19 cellular contexts compared by ENCODE assay signal in genomic region chr6:170378502-170378901, GRCh38.
DNase-seq lines count a peak whose midpoint lies in the region; ATAC-seq and TF ChIP-seq lines count a peak whose summit lies in the region.
"Had no signal": no experiment of that assay in that cellular context is flagged by ENCODE, and none has a peak within 500 bp of the region (broad histone marks: within the 10 kb centered on the region; RNA-seq: fewer than 3 reads in every experiment).

No MANE protein-coding gene starts in this region.

- H3K9ac ChIP-seq in endodermal cell (ENCODE audit: extremely low read depth, low read length, poor library complexity, severe bottlenecking) = no peak overlapping the region

- peaks cover 14% of the 10 kb centered on the region for H3K36me3 ChIP-seq in endodermal cell (ENCODE audit: control insufficient read depth, insufficient read depth, low read length)
- H3K36me3 ChIP-seq: breast epithelium, HAP-1, thyroid gland had no signal

- no peaks in the 10 kb centered on the region for H3K27me3 ChIP-seq in endodermal cell (ENCODE audit: control insufficient read depth, insufficient read depth, low read length, poor library complexity, severe bottlenecking)
- H3K27me3 ChIP-seq: breast epithelium, SJSA1, thyroid gland had no signal

- no peak for ATAC-seq in HG03342 (IDR thresholded peaks at IDR 0.05; ENCODE audit: unreplicated experiment)
- ATAC-seq: PC-3 had no signal

- H3K4me3 Mint-ChIP-seq in activated CD4-positive, alpha-beta T cell treated with anti-CD3 and anti-CD28 coated beads, Interleukin-2, amount 10 ng/mL, durations not matched to agents 7 days and 5 days = no peak overlapping the region
- peak overlapping the region; percentile 49 for H3K4me3 Mint-ChIP-seq in activated naive CD8-positive, alpha-beta T cell treated with anti-CD3 and anti-CD28 coated beads for 36 hours
- H3K4me3 Mint-ChIP-seq in neural crest cell (no peak overlapping the region), endodermal cell (no peak overlapping the region)

- H3K4me1 Mint-ChIP-seq in activated CD4-positive, alpha-beta T cell treated with anti-CD3 and anti-CD28 coated beads, Interleukin-2, amount 10 ng/mL, durations not matched to agents 7 days and 5 days = peaks cover 14% of the 10 kb centered on the region
- H3K4me1 Mint-ChIP-seq in activated naive CD8-positive, alpha-beta T cell treated with anti-CD3 and anti-CD28 coated beads for 36 hours = peaks cover 22% of the 10 kb centered on the region
- no peaks in the 10 kb centered on the region for H3K4me1 Mint-ChIP-seq in neural crest cell
- no peaks in the 10 kb centered on the region for H3K4me1 Mint-ChIP-seq in endodermal cell

- peak overlapping the region; percentile 38 for H3K27ac Mint-ChIP-seq in activated CD4-positive, alpha-beta T cell treated with anti-CD3 and anti-CD28 coated beads, Interleukin-2, amount 10 ng/mL, durations not matched to agents 7 days and 5 days
- H3K27ac Mint-ChIP-seq in activated naive CD8-positive, alpha-beta T cell treated with anti-CD3 and anti-CD28 coated beads for 36 hours = peak overlapping the region; percentile 91
- H3K27ac Mint-ChIP-seq in neural crest cell (ENCODE audit: unreplicated experiment) = peak overlapping the region; percentile 64
- no peak overlapping the region for H3K27ac Mint-ChIP-seq in endodermal cell

- no peaks in the 10 kb centered on the region for H3K9me3 ChIP-seq in endodermal cell (ENCODE audit: control insufficient read depth, low read length)
- H3K9me3 ChIP-seq: breast epithelium, HAP-1, left ventricle myocardium inferior, SJSA1, thyroid gland had no signal

- H3K9me3 Mint-ChIP-seq in activated CD4-positive, alpha-beta T cell treated with anti-CD3 and anti-CD28 coated beads, Interleukin-2, amount 10 ng/mL, durations not matched to agents 7 days and 5 days = no peaks in the 10 kb centered on the region
- no peaks in the 10 kb centered on the region for H3K9me3 Mint-ChIP-seq in activated naive CD8-positive, alpha-beta T cell treated with anti-CD3 and anti-CD28 coated beads for 36 hours
- H3K9me3 Mint-ChIP-seq in neural crest cell = no peaks in the 10 kb centered on the region
- no peaks in the 10 kb centered on the region for H3K9me3 Mint-ChIP-seq in endodermal cell

- H3K4me1 ChIP-seq in endodermal cell (ENCODE audit: control insufficient read depth, insufficient read depth, low read length) = no peaks in the 10 kb centered on the region
- H3K4me1 ChIP-seq: breast epithelium, HAP-1, SJSA1 had no signal

- no peak overlapping the region for H3K4me3 ChIP-seq in Jurkat, Clone E6-1 (ENCODE audit: low read length)
- H3K4me3 ChIP-seq in endodermal cell (ENCODE audit: low read length) = no peak overlapping the region
- H3K4me3 ChIP-seq: breast epithelium, HAP-1, left ventricle myocardium inferior, SJSA1, skin epidermis, thyroid gland had no signal

- H3K27me3 Mint-ChIP-seq in activated CD4-positive, alpha-beta T cell treated with anti-CD3 and anti-CD28 coated beads, Interleukin-2, amount 10 ng/mL, durations not matched to agents 7 days and 5 days = no peaks in the 10 kb centered on the region
- no peaks in the 10 kb centered on the region for H3K27me3 Mint-ChIP-seq in activated naive CD8-positive, alpha-beta T cell treated with anti-CD3 and anti-CD28 coated beads for 36 hours
- H3K27me3 Mint-ChIP-seq in neural crest cell (ENCODE audit: low read depth) = no peaks in the 10 kb centered on the region
- no peaks in the 10 kb centered on the region for H3K27me3 Mint-ChIP-seq in endodermal cell (ENCODE audit: insufficient read depth)

- POLR2A ChIA-PET in activated CD4-positive, alpha-beta T cell treated with anti-CD3 and anti-CD28 coated beads, Interleukin-2, amount 10 ng/mL, durations not matched to agents 7 days and 5 days (lab: Charles Lee) = no interaction called here

- no peak for TF ChIP-seq CTCF in neural crest cell (conservative IDR thresholded peaks at IDR 0.05)
- TF ChIP-seq CTCF in endodermal cell (conservative IDR thresholded peaks at IDR 0.05) = no peak

- peak; percentile 38 for DNase-seq in activated CD4-positive, alpha-beta T cell treated with anti-CD3 and anti-CD28 coated beads, Interleukin-2, amount 10 ng/mL, durations not matched to agents 7 days and 5 days
- no peak for DNase-seq in activated CD4-positive, alpha-beta T cell treated with anti-CD3 and anti-CD28 coated beads for 4 hours
- peak; percentile 57 for DNase-seq in Jurkat, Clone E6-1 (ENCODE audit: low read depth, low spot score)
- peak; percentile 27 for DNase-seq in activated naive CD8-positive, alpha-beta T cell treated with anti-CD3 and anti-CD28 coated beads for 36 hours
- no peak for DNase-seq in neural crest cell (ENCODE audit: low read depth, low spot score)
- DNase-seq in endodermal cell = no peak
- DNase-seq in NCI-H128 (lab: John Stamatoyannopoulos, UW; ENCODE audit: unreplicated experiment) = no peak
- DNase-seq: Kasumi-1; left ventricle myocardium inferior; NCI-H1105 treated with DMSO at 0.1 percent for 48 hours; NCI-H69; PC-3; stimulated activated CD4-positive, alpha-beta T cell treated with anti-CD3 and anti-CD28 coated beads, Interleukin-4, amount 100 ng/mL, for 4 hours; thyroid gland had no signal

- H3K36me3 Mint-ChIP-seq in activated CD4-positive, alpha-beta T cell treated with anti-CD3 and anti-CD28 coated beads, Interleukin-2, amount 10 ng/mL, durations not matched to agents 7 days and 5 days (ENCODE audit: low read depth) = peaks cover 11% of the 10 kb centered on the region
- peaks cover 21% of the 10 kb centered on the region for H3K36me3 Mint-ChIP-seq in activated naive CD8-positive, alpha-beta T cell treated with anti-CD3 and anti-CD28 coated beads for 36 hours
- H3K36me3 Mint-ChIP-seq in neural crest cell (ENCODE audit: low read depth) = no peaks in the 10 kb centered on the region
- H3K36me3 Mint-ChIP-seq in endodermal cell (ENCODE audit: low read depth) = peaks cover 12% of the 10 kb centered on the region

- CTCF ChIA-PET in activated CD4-positive, alpha-beta T cell treated with anti-CD3 and anti-CD28 coated beads, Interleukin-2, amount 10 ng/mL, durations not matched to agents 7 days and 5 days (lab: Charles Lee) = interaction anchor here (1.1 to 1.5 kb wide), 3 partner anchors 14 to 139 kb away, joined by 3 to 4 read pairs (median 3); no protein-coding TSS in a partner anchor

- no peak overlapping the region for H3K27ac ChIP-seq in endodermal cell (ENCODE audit: low read depth, low read length)
- H3K27ac ChIP-seq: breast epithelium, left ventricle myocardium inferior, SJSA1, skin epidermis, thyroid gland had no signal

- WGBS in endodermal cell (ENCODE audit: insufficient coverage in 1 of 2, insufficient read length in 1 of 2), 2 experiments = 95 to 99% methylated on average over 10 of the region's 10 CpGs

Comparison
In these comparisons a context has a peak if more than half of its experiments do, and no peak if none do; other contexts are left out.
1. DNase-seq: peak in activated CD4-positive, alpha-beta T cell treated with anti-CD3 and anti-CD28 coated beads, Interleukin-2, amount 10 ng/mL, durations not matched to agents 7 days and 5 days (single experiment), Jurkat, Clone E6-1 (single experiment) and activated naive CD8-positive, alpha-beta T cell treated with anti-CD3 and anti-CD28 coated beads for 36 hours (single experiment); none in activated CD4-positive, alpha-beta T cell treated with anti-CD3 and anti-CD28 coated beads for 4 hours (0 of 2), neural crest cell (single experiment), endodermal cell (single experiment) and NCI-H128 (single experiment).